8 cellular contexts compared by ENCODE assay signal in the genomic region with DNA sequence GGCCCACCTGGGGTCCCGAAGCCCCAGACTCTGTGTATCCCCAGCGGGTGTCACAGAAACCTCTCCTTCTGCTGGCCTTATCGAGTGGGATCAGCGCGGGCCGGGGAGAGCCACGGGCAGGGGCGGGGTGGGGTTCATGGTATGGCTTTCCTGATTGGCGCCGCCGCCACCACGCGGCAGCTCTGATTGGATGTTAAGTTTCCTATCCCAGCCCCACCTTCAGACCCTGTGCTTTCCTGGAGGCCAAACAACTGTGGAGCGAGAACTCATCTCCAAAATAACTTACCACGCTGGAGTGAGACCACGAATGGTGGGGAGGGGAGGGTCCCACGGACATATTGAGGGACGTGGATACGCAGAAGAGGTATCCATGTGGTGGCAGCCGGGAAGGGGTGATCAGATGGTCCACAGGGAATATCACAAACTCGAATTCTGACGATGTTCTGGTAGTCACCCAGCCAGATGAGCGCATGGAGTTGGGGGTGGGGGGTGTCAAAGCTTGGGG. TPM values are rescaled to one million over a fixed set of nuclear protein-coding genes. Genes with fewer than 3 reads are reported as not detected.
DNase-seq lines count a peak whose midpoint lies in the region; ATAC-seq and TF ChIP-seq lines count a peak whose summit lies in the region.

No MANE protein-coding gene starts in this region.

- in situ Hi-C loops in astrocyte of the spinal cord (cut with HindIII; ENCODE audit: low sequenced_read_pairs) = no loop called here

- TF ChIP-seq POLR2A in upper lobe of left lung (IDR thresholded peaks at IDR 0.05) = no peak

- no peaks in the 10 kb centered on the region for H3K9me3 Mint-ChIP-seq in memory B cell

- H3K4me1 ChIP-seq in OCI-LY3 (ENCODE audit: low read length) (peaks cover 5% of the 10 kb centered on the region), upper lobe of left lung (peaks cover 94 to 100% (median 99%) of the 10 kb centered on the region in 4 donors)

- peaks cover 35% of the 10 kb centered on the region for H4K20me1 ChIP-seq in OCI-LY3 (ENCODE audit: insufficient read depth, low read length)

- no peak for TF ChIP-seq EP300 in upper lobe of left lung (IDR thresholded peaks at IDR 0.05)

- H2AFZ ChIP-seq in OCI-LY3 (ENCODE audit: low read depth, low read length) = no peak overlapping the region

- H3K4me3 ChIP-seq in OCI-LY3 (ENCODE audit: low read length) (peak overlapping the region; percentile 77), astrocyte of the spinal cord (ENCODE audit: low read depth, low read length) (peak overlapping the region; percentile 13), upper lobe of left lung (peak overlapping the region in 3 of 4 donors; percentile 39 to 64 (median 54))

- 3% methylated on average over 8 to 22 of the region's 23 CpGs for WGBS in upper lobe of left lung, 2 donors

- peak overlapping the region; percentile 73 for H3K4me3 Mint-ChIP-seq in memory B cell

- no peaks in the 10 kb centered on the region for H3K9me3 ChIP-seq in OCI-LY3 (ENCODE audit: insufficient read depth, low read length)
- no peaks in the 10 kb centered on the region for H3K9me3 ChIP-seq in upper lobe of left lung

- peaks cover 8% of the 10 kb centered on the region for H3K36me3 Mint-ChIP-seq in memory B cell

- H3K79me2 ChIP-seq in OCI-LY3 (ENCODE audit: low read length) = peaks cover 3% of the 10 kb centered on the region; the same call in 1 of the 2 replicates

- H3K36me3 ChIP-seq in OCI-LY3 (replicated peaks; ENCODE audit: low read depth, low read length) (peaks cover 48% of the 10 kb centered on the region), upper lobe of left lung (peaks cover 15 to 26% (median 24%) of the 10 kb centered on the region in 4 donors)

- TF ChIP-seq CTCF in OCI-LY3 (IDR thresholded peaks at IDR 0.05; ENCODE audit: low read depth, low read length) = no peak
- no peak for TF ChIP-seq CTCF in astrocyte of the spinal cord (IDR thresholded peaks at IDR 0.05; ENCODE audit: low read depth, low read length)
- TF ChIP-seq CTCF in upper lobe of left lung (IDR thresholded peaks at IDR 0.05) = no peak

- peak overlapping the region; percentile 55; the same call in 1 of the 2 replicates for H3K9ac ChIP-seq in OCI-LY3 (ENCODE audit: low read length)

- ATAC-seq in memory B cell (ENCODE audit: low read depth) = no peak
- no peak for ATAC-seq in upper lobe of left lung (ENCODE audit: low FRiP score in 2 of 2)
- ATAC-seq in HG03571 (IDR thresholded peaks at IDR 0.05; ENCODE audit: unreplicated experiment) = no peak

- H3K27me3 Mint-ChIP-seq in memory B cell = peaks cover 21% of the 10 kb centered on the region

- H3K4me2 ChIP-seq in OCI-LY3 (ENCODE audit: low read length) = peak overlapping the region; percentile 75

- H3K27ac ChIP-seq in OCI-LY3 (ENCODE audit: low read length) (peak overlapping the region; percentile 49), upper lobe of left lung (peak overlapping the region; percentile 15 to 82 (median 46))

- H3K27me3 ChIP-seq in OCI-LY3 (ENCODE audit: low read depth, low read length) = no peaks in the 10 kb centered on the region
- H3K27me3 ChIP-seq in upper lobe of left lung = peaks cover 0 to 25% (median 15%) of the 10 kb centered on the region in 4 donors

- DNase-seq in AML-193 (lab: John Stamatoyannopoulos, UW) (peak; percentile 25 to 26), GM19238 (ENCODE audit: insufficient read length, low spot score) (peak; percentile 52), astrocyte of the spinal cord (ENCODE audit: low read depth, low spot score) (no peak), memory B cell (ENCODE audit: low spot score in 2 of 2) (no peak), upper lobe of left lung (peak; percentile 68 to 90), midbrain (lab: John Stamatoyannopoulos, UW) (no peak)

- H3K4me1 Mint-ChIP-seq in memory B cell = peaks cover 34% of the 10 kb centered on the region

- H3K27ac Mint-ChIP-seq in memory B cell = peak overlapping the region; percentile 31

RNA-seq across cellular contexts. Expression of gene ICAM5, which starts 1.0 kb away (rescaled TPM):
- 100 to 1,000 TPM in 1 of 6 donors, 10 to 100 TPM in 5; 19.5 to 102 (median 27.2) TPM for total RNA-seq in upper lobe of left lung

RNA-seq across cellular contexts. Expression of gene ICAM4, which starts 2.0 kb away (rescaled TPM):
- total RNA-seq in upper lobe of left lung = 10 to 100 TPM in 5 of 6 donors, 1 to 10 TPM in 1; 6.3 to 24.3 (median 12.0) TPM

RNA-seq across cellular contexts. Expression of gene ICAM1, which starts 17.8 kb away (rescaled TPM):
- total RNA-seq in upper lobe of left lung = 100 to 1,000 TPM; 190 to 791 (median 356) TPM

RNA-seq across cellular contexts. Expression of gene ZGLP1, which starts 20.9 kb away (rescaled TPM):
- total RNA-seq in upper lobe of left lung = 10 to 100 TPM in 1 of 6 donors, 1 to 10 TPM in 5; 1.8 to 21.6 (median 5.4) TPM

RNA-seq across cellular contexts. Expression of gene FDX2, which starts 27.1 kb away (rescaled TPM):
- 10 to 100 TPM; 16.6 to 27.5 (median 26.0) TPM for total RNA-seq in upper lobe of left lung

Comparison
In these comparisons a context has a peak if more than half of its experiments do, and no peak if none do; other contexts are left out.
1. DNase-seq: peak in AML-193 (2 of 2), GM19238 (single experiment) and upper lobe of left lung (2 of 2); none in astrocyte of the spinal cord (single experiment), memory B cell (0 of 2) and midbrain (single experiment).
2. H3K4me3 ChIP-seq: peak in every context shown above with its lines; median percentile 77 in OCI-LY3; 54 in upper lobe of left lung; 13 in astrocyte of the spinal cord.